4 cellular contexts compared by ENCODE assay signal in the genomic region with DNA sequence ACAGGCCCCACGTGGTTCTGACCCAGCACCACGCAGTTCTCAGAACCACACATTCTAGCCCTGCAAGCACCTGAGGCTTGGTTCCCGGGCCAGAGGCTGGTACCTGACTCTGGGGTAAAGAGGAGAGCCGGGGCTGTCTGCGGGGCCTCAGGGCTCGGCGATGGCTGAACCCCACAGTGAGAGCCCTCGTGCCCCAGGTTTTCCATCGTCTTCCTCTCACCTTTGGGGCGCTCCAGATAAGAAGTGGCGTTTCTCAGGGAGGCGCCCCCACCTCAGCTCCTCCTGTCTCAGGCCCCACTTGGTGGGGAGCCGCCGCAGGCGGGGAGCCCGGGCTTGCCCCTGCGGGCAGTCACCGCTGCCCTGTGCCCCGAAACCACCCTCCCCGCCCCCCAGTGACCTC.
"Had no signal": no experiment of that assay in that cellular context is flagged by ENCODE, and none has a peak within 500 bp of the region (broad histone marks: within the 10 kb centered on the region; RNA-seq: fewer than 3 reads in every experiment).

No MANE protein-coding gene starts in this region.

- H3K27ac ChIP-seq: HL-60 had no signal

- H3K4me3 ChIP-seq: K562 had no signal

- DNase-seq: IMR-90, KBM-7 had no signal
